13 cellular contexts compared by ENCODE assay signal in genomic region chr6:68740828-68741500, GRCh38.
DNase-seq lines count a peak whose midpoint lies in the region; ATAC-seq and TF ChIP-seq lines count a peak whose summit lies in the region.
"Had no signal": no experiment of that assay in that cellular context is flagged by ENCODE, and none has a peak within 500 bp of the region (broad histone marks: within the 10 kb centered on the region; RNA-seq: fewer than 3 reads in every experiment).

No MANE protein-coding gene starts in this region.

- no peaks in the 10 kb centered on the region for H3K27me3 ChIP-seq in Loucy (ENCODE audit: insufficient read depth, low read length, poor library complexity, severe bottlenecking)

- intact Hi-C loops in dendritic cell treated with granulocyte-macrophage colony-stimulating factor and Interleukin-4, amounts not matched to agents 40 ng/mL and 50 ng/mL, for 4 days (cut with micrococcal nuclease), result loop anchor here (2.0 kb wide), 1 partner anchor 16 kb away; no protein-coding TSS in a partner anchor
- intact Hi-C loops in MCF 10A (cut with micrococcal nuclease), result loop anchor here (5.0 kb wide), 1 partner anchor 281 kb away; no protein-coding TSS in a partner anchor

- no peak for DNase-seq in effector CD8-positive, alpha-beta T cell (lab: John Stamatoyannopoulos, UW)
- DNase-seq in MCF 10A (ENCODE audit: unreplicated experiment), result no peak
- DNase-seq: activated CD8-positive, alpha-beta memory T cell treated with anti-CD3 and anti-CD28 coated beads, Interleukin-2, amount 50 U/mL, for 48 hours; effector memory CD8-positive, alpha-beta T cell; NCI-H1417 treated with DMSO at 0.1 percent for 48 hours; PC-3; T-helper 9 cell had no signal

- POLR2A ChIA-PET in MCF 10A (lab: Yijun Ruan, JAX), result no interaction called here

- no peak overlapping the region for H3K4me3 Mint-ChIP-seq in dendritic cell treated with granulocyte-macrophage colony-stimulating factor and Interleukin-4, amounts not matched to agents 40 ng/mL and 50 ng/mL, for 4 days
- H3K4me3 Mint-ChIP-seq in MCF 10A (ENCODE audit: unreplicated experiment), result no peak overlapping the region
- H3K4me3 Mint-ChIP-seq: effector memory CD8-positive, alpha-beta T cell; stimulated activated memory B cell treated with anti-CD40 and anti-IgM and Interleukin-4, amounts not matched to agents 10 μg/mL and 1 μg/mL and 100 μg/mL, for 72 hours had no signal

- no peaks in the 10 kb centered on the region for H3F3A ChIP-seq in Loucy (ENCODE audit: low read depth)

- H3K9me3 Mint-ChIP-seq in dendritic cell treated with granulocyte-macrophage colony-stimulating factor and Interleukin-4, amounts not matched to agents 40 ng/mL and 50 ng/mL, for 4 days, result no peaks in the 10 kb centered on the region
- no peaks in the 10 kb centered on the region for H3K9me3 Mint-ChIP-seq in MCF 10A (ENCODE audit: unreplicated experiment)

- H3K36me3 ChIP-seq in Loucy (ENCODE audit: insufficient read depth, low read length), result no peaks in the 10 kb centered on the region

- H3K79me2 ChIP-seq in Loucy (ENCODE audit: insufficient read depth, low read length), result no peaks in the 10 kb centered on the region

- CTCF ChIA-PET in MCF 10A (lab: Yijun Ruan, JAX), result interaction anchor here (0.6 to 0.9 kb wide), 2 partner anchors 80 to 924 kb away, joined by 3 read pairs; no protein-coding TSS in a partner anchor

- H3K4me1 ChIP-seq in Loucy (ENCODE audit: insufficient read depth, low read length, poor library complexity, severe bottlenecking), result no peaks in the 10 kb centered on the region

- H4K20me1 ChIP-seq in Loucy (ENCODE audit: insufficient read depth, low read length, poor library complexity, severe bottlenecking), result no peaks in the 10 kb centered on the region

- H3K9me3 ChIP-seq in Loucy (ENCODE audit: insufficient read depth, low read depth, low read length), result no peaks in the 10 kb centered on the region

- ATAC-seq in GM18867 (IDR thresholded peaks at IDR 0.05; ENCODE audit: unreplicated experiment), result peak; percentile 53
- peak; percentile 66 for ATAC-seq in GM21737 (IDR thresholded peaks at IDR 0.05; ENCODE audit: unreplicated experiment)
- ATAC-seq in HG03439 (IDR thresholded peaks at IDR 0.05; ENCODE audit: unreplicated experiment), result no peak
- ATAC-seq: effector memory CD8-positive, alpha-beta T cell; PC-3; stimulated activated memory B cell treated with anti-CD40 and anti-IgM and Interleukin-4, amounts not matched to agents 10 μg/mL and 1 μg/mL and 100 μg/mL, for 72 hours had no signal

- no peaks in the 10 kb centered on the region for H3K9me2 ChIP-seq in Loucy (replicated peaks; ENCODE audit: low read depth, low read length)

- H3K4me1 Mint-ChIP-seq in dendritic cell treated with granulocyte-macrophage colony-stimulating factor and Interleukin-4, amounts not matched to agents 40 ng/mL and 50 ng/mL, for 4 days (ENCODE audit: low read depth), result peaks cover 20% of the 10 kb centered on the region
- H3K4me1 Mint-ChIP-seq in MCF 10A (ENCODE audit: insufficient read depth, unreplicated experiment), result no peaks in the 10 kb centered on the region
- H3K4me1 Mint-ChIP-seq: stimulated activated memory B cell treated with anti-CD40 and anti-IgM and Interleukin-4, amounts not matched to agents 10 μg/mL and 1 μg/mL and 100 μg/mL, for 72 hours had no signal

- no peaks in the 10 kb centered on the region for H3K36me3 Mint-ChIP-seq in dendritic cell treated with granulocyte-macrophage colony-stimulating factor and Interleukin-4, amounts not matched to agents 40 ng/mL and 50 ng/mL, for 4 days (ENCODE audit: low read depth)
- H3K36me3 Mint-ChIP-seq in MCF 10A (ENCODE audit: insufficient read depth, unreplicated experiment), result no peaks in the 10 kb centered on the region
- H3K36me3 Mint-ChIP-seq: stimulated activated memory B cell treated with anti-CD40 and anti-IgM and Interleukin-4, amounts not matched to agents 10 μg/mL and 1 μg/mL and 100 μg/mL, for 72 hours had no signal

- TF ChIP-seq CTCF in Loucy (conservative IDR thresholded peaks at IDR 0.05; ENCODE audit: low read length), result no peak
- TF ChIP-seq CTCF in MCF 10A (IDR thresholded peaks at IDR 0.05; ENCODE audit: unreplicated experiment), result no peak

- H3K27ac Mint-ChIP-seq in dendritic cell treated with granulocyte-macrophage colony-stimulating factor and Interleukin-4, amounts not matched to agents 40 ng/mL and 50 ng/mL, for 4 days, result peak overlapping the region; percentile 30
- H3K27ac Mint-ChIP-seq in MCF 10A (ENCODE audit: low read depth, unreplicated experiment), result no peak overlapping the region
- H3K27ac Mint-ChIP-seq: effector memory CD8-positive, alpha-beta T cell; stimulated activated memory B cell treated with anti-CD40 and anti-IgM and Interleukin-4, amounts not matched to agents 10 μg/mL and 1 μg/mL and 100 μg/mL, for 72 hours had no signal

- no peak overlapping the region for H3K9ac ChIP-seq in Loucy (ENCODE audit: low read depth, low read length, poor library complexity, severe bottlenecking)

- H3K4me3 ChIP-seq in Loucy (ENCODE audit: low read length, poor library complexity, severe bottlenecking), result no peak overlapping the region

- H2AFZ ChIP-seq in Loucy (ENCODE audit: low read length), result peak overlapping the region; percentile 64; the same call in 1 of the 2 replicates

- no TSS peak for BruUV-seq in MCF 10A (replicated peaks; lab: Mats Ljungman, UMichigan)

- no peaks in the 10 kb centered on the region for H3K27me3 Mint-ChIP-seq in dendritic cell treated with granulocyte-macrophage colony-stimulating factor and Interleukin-4, amounts not matched to agents 40 ng/mL and 50 ng/mL, for 4 days
- H3K27me3 Mint-ChIP-seq in MCF 10A (ENCODE audit: insufficient read depth, unreplicated experiment), result peaks cover under 1% of the 10 kb centered on the region
- H3K27me3 Mint-ChIP-seq: effector memory CD8-positive, alpha-beta T cell; stimulated activated memory B cell treated with anti-CD40 and anti-IgM and Interleukin-4, amounts not matched to agents 10 μg/mL and 1 μg/mL and 100 μg/mL, for 72 hours had no signal

- H3K4me2 ChIP-seq in Loucy (ENCODE audit: low read depth, low read length, poor library complexity, severe bottlenecking), result no peak overlapping the region
